ENCODE assay signal across 19 cellular contexts in the genomic region with DNA sequence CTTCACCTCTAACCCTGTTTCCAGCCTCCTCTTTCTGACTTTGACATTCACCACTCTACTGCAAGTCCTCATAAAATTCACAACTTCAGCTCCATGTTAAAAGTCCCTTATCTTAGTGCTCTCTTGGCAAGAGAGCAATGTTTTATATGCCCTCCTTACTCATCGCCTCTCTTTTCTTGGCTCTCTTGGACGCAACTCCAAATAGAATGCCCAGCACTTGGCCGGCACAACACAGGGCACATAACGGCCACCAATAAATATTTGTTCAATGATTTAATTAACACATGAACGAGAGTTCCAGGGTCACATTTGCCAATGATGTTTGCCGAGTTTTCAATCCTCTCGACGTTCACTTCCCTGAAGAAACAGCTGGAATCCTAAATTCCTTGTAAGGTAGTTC.
"Had no signal": no experiment of that assay in that cellular context is flagged by ENCODE, and none has a peak within 500 bp of the region (broad histone marks: within the 10 kb centered on the region; RNA-seq: fewer than 3 reads in every experiment).

No MANE protein-coding gene starts in this region.

- ATAC-seq: activated CD8-positive, alpha-beta T cell treated with anti-CD3 and anti-CD28 coated beads for 36 hours; natural killer cell treated with Interleukin-12 subunit alpha and Interleukin-12 subunit beta and Interleukin-15 and Interleukin-18, amount 100 ng/mL, for 72 hours; stimulated activated naive CD8-positive, alpha-beta T cell treated with anti-CD3 and anti-CD28 coated beads, Interleukin-15, Interleukin-2, amounts not matched to agents 100 U/mL and 50 U/mL, for 24 hours; T-cell had no signal

- H3K4me3 ChIP-seq: breast epithelium, esophagus muscularis mucosa, lung, tibial artery had no signal

- H3K27ac ChIP-seq: breast epithelium, esophagus muscularis mucosa, neutrophil, tibial artery had no signal

- H3K36me3 ChIP-seq: breast epithelium, esophagus muscularis mucosa, neutrophil, tibial artery had no signal

- H3K27me3 ChIP-seq: esophagus muscularis mucosa, neutrophil, tibial artery had no signal

- H3K4me1 ChIP-seq: breast epithelium, esophagus muscularis mucosa had no signal

- DNase-seq: activated CD4-positive, alpha-beta T cell treated with anti-CD3 and anti-CD28 coated beads for 48 hours; activated CD4-positive, CD25-positive, alpha-beta regulatory T cell; activated CD8-positive, alpha-beta T cell treated with anti-CD3 and anti-CD28 coated beads for 36 hours; activated naive CD4-positive, alpha-beta T cell treated with Interleukin-2 at 50 U/mL for 16 hours; activated naive CD8-positive, alpha-beta T cell treated with anti-CD3 and anti-CD28 coated beads, Interleukin-2, amount 10 ng/mL, durations not matched to agents 7 days and 5 days; activated T-cell treated with anti-CD3 and anti-CD28 coated beads, Interleukin-2, amount 50 U/mL, for 24 hours; effector CD4-positive, alpha-beta T cell; hippocampal formation; posterior cingulate gyrus; retina; stimulated activated naive CD8-positive, alpha-beta T cell treated with anti-CD3 and anti-CD28 coated beads, Interleukin-15, Interleukin-2, amounts not matched to agents 100 U/mL and 50 U/mL, for 24 hours; substantia nigra; T-cell; tibial artery had no signal

- H3K9me3 ChIP-seq: breast epithelium, esophagus muscularis mucosa, neutrophil, tibial artery had no signal
